In the genomic region with DNA sequence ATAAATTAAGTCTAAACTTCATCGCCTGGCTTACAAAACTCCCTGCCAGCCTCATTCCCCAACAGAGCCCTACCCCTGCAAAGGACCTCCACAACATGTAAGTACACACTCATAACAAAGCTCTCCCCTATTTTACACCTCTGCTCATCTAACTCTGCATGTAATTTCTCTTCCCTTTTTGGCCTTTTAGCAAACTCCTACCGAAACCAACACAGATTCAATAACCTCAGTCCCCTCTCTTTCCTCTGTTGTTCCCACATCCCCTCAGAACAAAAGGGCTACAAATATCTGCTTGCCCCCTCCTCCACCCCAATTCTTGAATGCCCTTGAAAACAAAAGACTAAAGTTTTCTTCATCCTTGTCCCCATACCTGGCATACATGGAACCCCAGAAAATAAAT, we compare ENCODE assay signal across 8 cellular contexts. TPM values are rescaled to one million over a fixed set of nuclear protein-coding genes. Genes with fewer than 3 reads are reported as not detected.
DNase-seq lines count a peak whose midpoint lies in the region; ATAC-seq and TF ChIP-seq lines count a peak whose summit lies in the region.

No MANE protein-coding gene starts in this region.

- no peak for TF ChIP-seq CTCF in fibroblast of villous mesenchyme (IDR thresholded peaks at IDR 0.05; ENCODE audit: insufficient read depth, low read depth, low read length)

- H3K4me3 ChIP-seq in SJCRH30 (peak overlapping the region; percentile 77), fibroblast of villous mesenchyme (ENCODE audit: low read depth, low read length) (peak overlapping the region; percentile 78), skin epidermis (peak overlapping the region; percentile 54 to 94 (median 85))

- DNase-seq in SJCRH30 (no peak), fibroblast of villous mesenchyme (ENCODE audit: low read depth) (peak; percentile 3), NCI-H1105 (lab: John Stamatoyannopoulos, UW) (no peak), AG20443 (ENCODE audit: low spot score) (no peak), EL (no peak)

- peak overlapping the region; percentile 99 for H3K27ac ChIP-seq in SJCRH30
- peak overlapping the region in 20 of 21 experiments; percentile 71 to 95 (median 85) for H3K27ac ChIP-seq in skin epidermis

- peaks cover 12% of the 10 kb centered on the region for H3K36me3 ChIP-seq in SJCRH30

- H3K4me1 ChIP-seq in SJCRH30: peaks cover 9% of the 10 kb centered on the region; the same call in 1 of the 2 replicates

- H3K27me3 ChIP-seq in SJCRH30: no peaks in the 10 kb centered on the region

- ATAC-seq in GM19351 (IDR thresholded peaks at IDR 0.05; ENCODE audit: unreplicated experiment): peak; percentile 33
- ATAC-seq in HG02981 (IDR thresholded peaks at IDR 0.05; ENCODE audit: unreplicated experiment): no peak

- H3K9me3 ChIP-seq in SJCRH30 (replicated peaks): peaks cover 13% of the 10 kb centered on the region

RNA-seq across cellular contexts. Expression of a gene that starts 0.7 kb away (rescaled TPM):
- total RNA-seq in SJCRH30 (2014; rRNA removed; shearing (Covaris generic)): 71.9 and 77.1 TPM in 2 replicates
- 37.0 and 42.7 TPM in 2 replicates for total RNA-seq in fibroblast of villous mesenchyme

RNA-seq across cellular contexts. Expression of a gene that starts 26.5 kb away (rescaled TPM):
- 2.6 and 2.8 TPM in 2 replicates for total RNA-seq in SJCRH30 (2014; rRNA removed; shearing (Covaris generic))
- total RNA-seq in fibroblast of villous mesenchyme: 16.8 and 24.6 TPM in 2 replicates
